16 cellular contexts compared by ENCODE assay signal in the genomic region with DNA sequence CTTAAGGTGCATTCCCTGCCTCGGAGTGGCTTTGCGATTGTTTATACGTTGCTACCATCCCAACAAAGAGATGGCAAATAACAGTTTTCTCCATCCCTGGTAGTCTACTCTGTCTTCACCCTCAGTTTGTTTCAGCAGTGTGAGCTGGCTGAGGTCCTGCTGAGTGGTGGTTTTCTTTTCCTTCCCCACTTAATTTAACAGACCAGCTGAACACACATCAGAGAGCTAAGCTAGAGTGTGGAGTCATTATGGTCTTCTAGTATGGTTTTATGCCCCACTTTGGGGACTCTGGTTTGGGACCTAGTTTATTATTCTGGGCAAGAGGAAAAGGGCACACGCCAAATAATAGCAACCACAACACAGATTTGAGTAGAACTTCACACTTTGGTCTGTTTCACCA. TPM values are rescaled to one million over a fixed set of nuclear protein-coding genes. Genes with fewer than 3 reads are reported as not detected.
DNase-seq lines count a peak whose midpoint lies in the region; ATAC-seq and TF ChIP-seq lines count a peak whose summit lies in the region.
"Had no signal": no experiment of that assay in that cellular context is flagged by ENCODE, and none has a peak within 500 bp of the region (broad histone marks: within the 10 kb centered on the region; RNA-seq: fewer than 3 reads in every experiment).

No MANE protein-coding gene starts in this region.

- peak overlapping the region; percentile 29 for H3K27ac ChIP-seq in BLaER1
- H3K27ac ChIP-seq: hepatocyte had no signal

- H3K4me2 ChIP-seq in BLaER1, result peak overlapping the region; percentile 98

- H3K27me3 ChIP-seq in BLaER1, result no peaks in the 10 kb centered on the region
- H3K27me3 ChIP-seq: body of pancreas, hepatocyte had no signal

- H3K4me3 ChIP-seq in BLaER1 (no peak overlapping the region), GM12865 (ENCODE audit: low read depth, low read length) (no peak overlapping the region)
- H3K4me3 ChIP-seq: body of pancreas, hepatocyte, lung had no signal

- H3K9me3 ChIP-seq in BLaER1, result no peaks in the 10 kb centered on the region
- H3K9me3 ChIP-seq: body of pancreas, prostate gland had no signal

- CTCF ChIA-PET in activated B cell treated with CpG ODN at 0.5 μM for 24 hours (lab: Charles Lee), result interaction anchor here (0.5 to 10.4 kb wide), 18 partner anchors 9 to 538 kb away, joined by 3 to 302 read pairs (median 10); a partner anchor contains a TSS

- H3K4me1 Mint-ChIP-seq in activated B cell treated with CpG ODN at 0.5 μM for 24 hours (peaks cover 38% of the 10 kb centered on the region), glutamatergic neuron (ENCODE audit: low read depth, unreplicated experiment) (peaks cover 42% of the 10 kb centered on the region)

- H3K9me3 Mint-ChIP-seq in activated B cell treated with CpG ODN at 0.5 μM for 24 hours, result no peaks in the 10 kb centered on the region
- peaks cover 16% of the 10 kb centered on the region for H3K9me3 Mint-ChIP-seq in glutamatergic neuron (ENCODE audit: unreplicated experiment)
- H3K9me3 Mint-ChIP-seq: IgD-negative memory B cell had no signal

- peak; percentile 17 for DNase-seq in GM12865 (ENCODE audit: low read depth)
- DNase-seq in activated B cell treated with CpG ODN at 0.5 μM for 24 hours, result no peak
- DNase-seq in glutamatergic neuron, result no peak
- no peak for DNase-seq in DMS153 treated with DMSO at 0.1 percent for 48 hours (lab: John Stamatoyannopoulos, UW; ENCODE audit: unreplicated experiment)
- no peak for DNase-seq in medulla oblongata (ENCODE audit: extremely low spot score)
- DNase-seq in posterior cingulate gyrus, result no peak
- DNase-seq: body of pancreas; NCI-H2029 treated with DMSO at 0.1 percent for 48 hours; NK-92 treated with Interleukin-12 subunit alpha and Interleukin-12 subunit beta, amount 100 ng/mL, for 24 hours; stimulated activated naive CD4-positive, alpha-beta T cell had no signal

- H3K27me3 Mint-ChIP-seq in activated B cell treated with CpG ODN at 0.5 μM for 24 hours, result no peaks in the 10 kb centered on the region
- peaks cover 11% of the 10 kb centered on the region for H3K27me3 Mint-ChIP-seq in glutamatergic neuron (ENCODE audit: unreplicated experiment)

- H4K20me1 ChIP-seq in BLaER1, result no peaks in the 10 kb centered on the region

- ATAC-seq in activated B cell treated with CpG ODN at 0.5 μM for 24 hours (ENCODE audit: low read depth) (no peak), GM18502 (IDR thresholded peaks at IDR 0.05; ENCODE audit: poor library complexity, unreplicated experiment) (no peak)
- ATAC-seq: body of pancreas had no signal

- TF ChIP-seq CTCF in GM12865 (IDR thresholded peaks at IDR 0.05; ENCODE audit: insufficient read depth, low read depth, low read length, missing control alignments) (no peak), activated B cell treated with CpG ODN at 0.5 μM for 24 hours (IDR thresholded peaks at IDR 0.05) (no peak), glutamatergic neuron (IDR thresholded peaks at IDR 0.05; ENCODE audit: partially characterized antibody, unreplicated experiment) (no peak)

- POLR2A ChIA-PET in activated B cell treated with CpG ODN at 0.5 μM for 24 hours (lab: Charles Lee), result interaction anchor here (0.5 to 8.7 kb wide), 10 partner anchors 44 to 290 kb away, joined by 3 to 308 read pairs (median 20); a partner anchor contains a TSS

- peak overlapping the region; percentile 12; the same call in 1 of the 2 replicates for H3K9ac ChIP-seq in BLaER1

- peaks cover 68% of the 10 kb centered on the region for H3K4me1 ChIP-seq in BLaER1

- peaks cover 12% of the 10 kb centered on the region for H3K36me3 ChIP-seq in BLaER1
- H3K36me3 ChIP-seq: prostate gland had no signal

- H3K4me3 Mint-ChIP-seq in activated B cell treated with CpG ODN at 0.5 μM for 24 hours, result no peak overlapping the region
- H3K4me3 Mint-ChIP-seq in glutamatergic neuron (ENCODE audit: unreplicated experiment), result no peak overlapping the region

- peaks cover 46% of the 10 kb centered on the region for H3K36me3 Mint-ChIP-seq in activated B cell treated with CpG ODN at 0.5 μM for 24 hours (ENCODE audit: low read depth)
- H3K36me3 Mint-ChIP-seq in glutamatergic neuron (ENCODE audit: unreplicated experiment), result no peaks in the 10 kb centered on the region

- H3K27ac Mint-ChIP-seq in activated B cell treated with CpG ODN at 0.5 μM for 24 hours (peak overlapping the region; percentile 30), glutamatergic neuron (ENCODE audit: unreplicated experiment) (peak overlapping the region; percentile 20)

- intact Hi-C loops in activated B cell treated with CpG ODN at 0.5 μM for 24 hours (cut with micrococcal nuclease), result loop anchor here (1.0 kb wide), 4 partner anchors 113 to 290 kb away; no protein-coding TSS in a partner anchor
- intact Hi-C loops in posterior cingulate gyrus (cut with DNase I), result loop anchor here (1.0 kb wide), 2 partner anchors 188 to 290 kb away; no protein-coding TSS in a partner anchor

RNA-seq across cellular contexts. Expression of a gene that starts 2.2 kb away (rescaled TPM):
- total RNA-seq in activated B cell treated with CpG ODN at 0.5 μM for 24 hours (29.6 and 35.4 TPM in 2 replicates), glutamatergic neuron (ENCODE audit: unreplicated experiment) (6.7 TPM)

RNA-seq across cellular contexts. Expression of a gene that starts 36.5 kb away (rescaled TPM):
- total RNA-seq in activated B cell treated with CpG ODN at 0.5 μM for 24 hours (27.1 and 30.3 TPM in 2 replicates), glutamatergic neuron (ENCODE audit: unreplicated experiment) (52.6 TPM)
